10 cellular contexts compared by ENCODE assay signal in the genomic region with DNA sequence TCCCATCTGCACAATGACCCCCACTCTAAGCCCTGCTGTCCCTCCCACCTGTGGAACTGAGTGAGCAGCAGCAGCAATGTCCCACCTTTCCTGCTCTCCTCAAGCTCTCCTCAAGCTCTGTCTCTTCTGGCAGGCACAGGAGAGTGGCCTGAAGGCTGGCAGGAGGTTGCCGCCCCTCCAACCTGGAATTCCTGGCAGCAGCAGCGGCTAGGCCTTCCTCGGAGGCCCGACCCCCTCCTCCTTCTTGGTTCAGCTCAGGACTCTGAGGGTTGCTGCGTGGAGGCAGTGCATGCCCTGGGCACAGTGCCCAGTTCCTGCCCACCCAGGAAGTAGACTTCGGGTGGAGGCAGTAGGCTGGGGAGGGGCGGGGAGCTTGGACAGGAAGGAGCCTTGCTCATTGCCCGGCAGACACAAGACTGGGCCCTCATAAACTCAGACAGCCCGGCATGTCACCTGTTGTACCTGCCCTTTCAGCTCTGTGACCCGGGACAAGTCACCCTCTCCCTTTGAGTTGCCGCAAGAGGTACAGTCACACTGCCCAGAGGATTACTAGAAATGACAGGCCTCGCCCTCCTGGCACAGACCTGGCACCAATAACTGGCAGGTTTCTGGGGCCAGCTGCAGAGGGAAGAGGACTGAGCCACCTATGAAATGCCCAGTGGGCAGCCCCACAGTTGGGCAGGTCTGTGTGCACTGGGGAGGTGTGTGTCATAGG. TPM values are rescaled to one million over a fixed set of nuclear protein-coding genes. Genes with fewer than 3 reads are reported as not detected.
A peak's percentile ranks its signal among the peaks of the same experiment; 100 is the strongest.
DNase-seq lines count a peak whose midpoint lies in the region; ATAC-seq and TF ChIP-seq lines count a peak whose summit lies in the region.
"Had no signal": no experiment of that assay in that cellular context is flagged by ENCODE, and none has a peak within 500 bp of the region (broad histone marks: within the 10 kb centered on the region; RNA-seq: fewer than 3 reads in every experiment).

No MANE protein-coding gene starts in this region.

- no peaks in the 10 kb centered on the region for H3K9me3 Mint-ChIP-seq in activated CD4-positive, alpha-beta T cell treated with anti-CD3 and anti-CD28 coated beads, Interleukin-2, amount 10 ng/mL, durations not matched to agents 24 days and 14 days

- no peak for ATAC-seq in thoracic aorta (ENCODE audit: insufficient number of reproducible peaks, low FRiP score, low read depth)
- ATAC-seq in HG02642 (IDR thresholded peaks at IDR 0.05; ENCODE audit: poor library complexity, unreplicated experiment) = no peak
- ATAC-seq in HG03469 (IDR thresholded peaks at IDR 0.05; ENCODE audit: unreplicated experiment) = no peak

- no peak for TF ChIP-seq CTCF in thoracic aorta (IDR thresholded peaks at IDR 0.05)

- peak overlapping the region; percentile 18 for H3K4me3 ChIP-seq in thoracic aorta

- H3K27ac Mint-ChIP-seq in activated CD4-positive, alpha-beta T cell treated with anti-CD3 and anti-CD28 coated beads, Interleukin-2, amount 10 ng/mL, durations not matched to agents 24 days and 14 days = peak overlapping the region; percentile 25

- no peaks in the 10 kb centered on the region for H3K36me3 ChIP-seq in thoracic aorta

- no peaks in the 10 kb centered on the region for H3K27me3 Mint-ChIP-seq in activated CD4-positive, alpha-beta T cell treated with anti-CD3 and anti-CD28 coated beads, Interleukin-2, amount 10 ng/mL, durations not matched to agents 24 days and 14 days

- H3K9me3 ChIP-seq in thoracic aorta = no peaks in the 10 kb centered on the region

- H3K27ac ChIP-seq in adipose tissue (ENCODE audit: low read depth, low read length) = peak overlapping the region; percentile 69
- no peak overlapping the region for H3K27ac ChIP-seq in thoracic aorta

- H3K4me1 Mint-ChIP-seq in activated CD4-positive, alpha-beta T cell treated with anti-CD3 and anti-CD28 coated beads, Interleukin-2, amount 10 ng/mL, durations not matched to agents 24 days and 14 days = peaks cover 42% of the 10 kb centered on the region

- no peaks in the 10 kb centered on the region for H3K4me1 ChIP-seq in thoracic aorta (ENCODE audit: control insufficient read depth in 1 of 2, low read depth in 2 of 2)

- WGBS in adipose tissue, 3 donors = 27 to 44% (median 31%) methylated on average over 12 of the region's 12 CpGs

- no peak overlapping the region for H3K4me3 Mint-ChIP-seq in activated CD4-positive, alpha-beta T cell treated with anti-CD3 and anti-CD28 coated beads, Interleukin-2, amount 10 ng/mL, durations not matched to agents 24 days and 14 days

- intact Hi-C loops in activated CD4-positive, alpha-beta T cell treated with anti-CD3 and anti-CD28 coated beads, Interleukin-2, amount 10 ng/mL, durations not matched to agents 24 days and 14 days (cut with micrococcal nuclease) = loop anchor here (5.0 to 10.0 kb wide), 3 partner anchors 43 to 416 kb away; partner anchors contain the start of genes ASB2 and OTUB2

- H3K36me3 Mint-ChIP-seq in activated CD4-positive, alpha-beta T cell treated with anti-CD3 and anti-CD28 coated beads, Interleukin-2, amount 10 ng/mL, durations not matched to agents 24 days and 14 days (ENCODE audit: low read depth) = no peaks in the 10 kb centered on the region

- DNase-seq in activated CD4-positive, alpha-beta T cell treated with anti-CD3 and anti-CD28 coated beads, Interleukin-2, amount 10 ng/mL, durations not matched to agents 24 days and 14 days = no peak
- no peak for DNase-seq in activated CD4-positive, alpha-beta T cell treated with anti-CD3 and anti-CD28 coated beads for 4 hours
- DNase-seq in left kidney (ENCODE audit: low read depth, low spot score) = peak; percentile 16
- DNase-seq in thoracic aorta (ENCODE audit: low spot score) = no peak
- no peak for DNase-seq in NCI-H345 (lab: John Stamatoyannopoulos, UW)
- DNase-seq: activated CD4-positive, alpha-beta T cell treated with anti-CD3 and anti-CD28 coated beads, Interleukin-2, amount 50 U/mL, for 48 hours; NCI-H2171 treated with DMSO at 0.1 percent for 48 hours had no signal

- H3K27me3 ChIP-seq in thoracic aorta (replicated peaks; ENCODE audit: insufficient read depth) = no peaks in the 10 kb centered on the region

RNA-seq across cellular contexts. Expression of gene SERPINA1, which starts 2.1 kb away (rescaled TPM):
- 0.59 and 0.96 TPM in 2 replicates for total RNA-seq in activated CD4-positive, alpha-beta T cell treated with anti-CD3 and anti-CD28 coated beads, Interleukin-2, amount 10 ng/mL, durations not matched to agents 24 days and 14 days
- 10 to 100 TPM; 37.5 to 56.2 (median 50.9) TPM for polyA plus RNA-seq in adipose tissue
- total RNA-seq in thoracic aorta = 10 to 100 TPM; 15.2 to 22.4 TPM

RNA-seq across cellular contexts. Expression of gene SERPINA2, which starts 24.0 kb away (rescaled TPM):
- total RNA-seq in activated CD4-positive, alpha-beta T cell treated with anti-CD3 and anti-CD28 coated beads, Interleukin-2, amount 10 ng/mL, durations not matched to agents 24 days and 14 days = not detected in 2 replicates
- polyA plus RNA-seq in adipose tissue = not detected
- not detected for total RNA-seq in thoracic aorta
